In genomic region chr3:77887611-77888010, GRCh38 we compare ENCODE assay signal across 16 cellular contexts.
DNase-seq lines count a peak whose midpoint lies in the region; ATAC-seq and TF ChIP-seq lines count a peak whose summit lies in the region.
"Had no signal": no experiment of that assay in that cellular context is flagged by ENCODE, and none has a peak within 500 bp of the region (broad histone marks: within the 10 kb centered on the region; RNA-seq: fewer than 3 reads in every experiment).

No MANE protein-coding gene starts in this region.

- no peak overlapping the region for H3K4me2 ChIP-seq in IMR-90 (ENCODE audit: low read depth, low read length)

- H3K4me3 Mint-ChIP-seq in chondrocyte (ENCODE audit: unreplicated experiment), result no peak overlapping the region
- H3K4me3 Mint-ChIP-seq: CD8-positive, alpha-beta T cell; H9 had no signal

- peak overlapping the region; percentile 34 for H3K27ac Mint-ChIP-seq in chondrocyte (ENCODE audit: unreplicated experiment)
- H3K27ac Mint-ChIP-seq: CD8-positive, alpha-beta T cell had no signal

- no peak overlapping the region for H3K4ac ChIP-seq in IMR-90 (ENCODE audit: low read depth, low read length)

- in situ Hi-C loops in IMR-90 (cut with MboI; ENCODE audit: low sequenced_read_pairs), result no loop called here

- H3K9me3 ChIP-seq in IMR-90 (ENCODE audit: control insufficient read depth, insufficient read depth, low read length) (no peaks in the 10 kb centered on the region), heart left ventricle (no peaks in the 10 kb centered on the region)

- H3K4me1 ChIP-seq in IMR-90 (ENCODE audit: control insufficient read depth, insufficient read depth, low read length) (no peaks in the 10 kb centered on the region), heart left ventricle (no peaks in the 10 kb centered on the region)

- no peak overlapping the region for H4K5ac ChIP-seq in IMR-90 (ENCODE audit: low read depth, low read length)

- no peak overlapping the region for H2BK5ac ChIP-seq in IMR-90 (ENCODE audit: low read depth, low read length, poor library complexity, severe bottlenecking)

- POLR2A ChIA-PET in AG04449 (lab: Yijun Ruan, JAX) (no interaction called here), IMR-90 (lab: Charles Lee; ENCODE audit: unreplicated experiment) (no interaction called here)

- no peak overlapping the region for H4K8ac ChIP-seq in IMR-90 (ENCODE audit: low read depth in 2 of 2, low read length in 2 of 2)

- no peaks in the 10 kb centered on the region for H3K79me1 ChIP-seq in IMR-90 (ENCODE audit: low read depth in 1 of 2, low read length in 2 of 2)

- no peak overlapping the region for H3K56ac ChIP-seq in IMR-90 (ENCODE audit: extremely low read depth, insufficient read depth, low read length)

- no peak overlapping the region for H3K18ac ChIP-seq in IMR-90 (ENCODE audit: low read depth, low read length)

- TF ChIP-seq CTCF in AG04449 (IDR thresholded peaks at IDR 0.05; ENCODE audit: insufficient read depth, low read length, missing control alignments) (no peak), IMR-90 (conservative IDR thresholded peaks at IDR 0.05; ENCODE audit: low read depth, low read length) (no peak), chondrocyte (IDR thresholded peaks at IDR 0.05) (no peak), heart left ventricle (IDR thresholded peaks at IDR 0.05) (no peak)

- no peaks in the 10 kb centered on the region for H3K27me3 Mint-ChIP-seq in chondrocyte (ENCODE audit: low read depth)

- no TSS peak for BruUV-seq in IMR-90 (replicated peaks; lab: Mats Ljungman, UMichigan)

- no peak overlapping the region for H2AK5ac ChIP-seq in IMR-90 (ENCODE audit: low read depth, low read length)

- no peaks in the 10 kb centered on the region for H4K20me1 ChIP-seq in IMR-90 (ENCODE audit: insufficient read depth, low read length)

- no peak overlapping the region for H2AFZ ChIP-seq in IMR-90 (replicated peaks; ENCODE audit: low read length, poor library complexity)

- H3K9me3 Mint-ChIP-seq in chondrocyte (ENCODE audit: low read depth), result no peaks in the 10 kb centered on the region
- H3K9me3 Mint-ChIP-seq: H9 had no signal

- no peak overlapping the region for H3K27ac ChIP-seq in IMR-90 (ENCODE audit: insufficient read depth, low read length)
- no peak overlapping the region for H3K27ac ChIP-seq in heart left ventricle
- H3K27ac ChIP-seq: RWPE1 had no signal

- no peak overlapping the region for H4K91ac ChIP-seq in IMR-90 (ENCODE audit: insufficient read depth, low read depth, low read length)

- 100% methylated on average over 1 of the region's 3 CpGs; no CpG with 5 or more reads in 1 of the 2 experiments for WGBS in IMR-90 (ENCODE audit: extremely low coverage in 2 of 2, insufficient read length in 1 of 2), 2 experiments
- WGBS in heart left ventricle, 4 donors, result 12 to 33% (median 23%) methylated on average over 3 of the region's 3 CpGs

- no peaks in the 10 kb centered on the region for H3K36me3 Mint-ChIP-seq in chondrocyte (ENCODE audit: low read depth)
- H3K36me3 Mint-ChIP-seq: CD8-positive, alpha-beta T cell had no signal

- H2BK15ac ChIP-seq in IMR-90 (ENCODE audit: low read depth, low read length), result no peak overlapping the region

- H3K4me3 ChIP-seq in AG04449 (ENCODE audit: low read depth, low read length) (no peak overlapping the region), IMR-90 (ENCODE audit: insufficient read depth, low read depth, low read length) (no peak overlapping the region), heart left ventricle (no peak overlapping the region)

- no peak overlapping the region for H2BK120ac ChIP-seq in IMR-90 (ENCODE audit: low read depth, low read length)

- H3K27me3 ChIP-seq in IMR-90 (ENCODE audit: control insufficient read depth, insufficient read depth, low read length), result no peaks in the 10 kb centered on the region
- H3K27me3 ChIP-seq in heart left ventricle, result no peaks in the 10 kb centered on the region

- H3K23ac ChIP-seq in IMR-90 (ENCODE audit: low read depth, low read length), result no peak overlapping the region

- no peak overlapping the region for H3K9ac ChIP-seq in IMR-90 (ENCODE audit: low read depth, low read length)

- H3K36me3 ChIP-seq in IMR-90 (ENCODE audit: control insufficient read depth, insufficient read depth, low read length) (no peaks in the 10 kb centered on the region), heart left ventricle (no peaks in the 10 kb centered on the region)

- DNase-seq in AG04449 (ENCODE audit: low read depth, low spot score) (peak; percentile 3), IMR-90 (peak; percentile 10), chondrocyte (ENCODE audit: low spot score) (no peak), left lobe of liver (ENCODE audit: low spot score) (no peak), NCI-H748 (lab: John Stamatoyannopoulos, UW; ENCODE audit: unreplicated experiment) (no peak), heart left ventricle (no peak), NCI-H1417 (lab: John Stamatoyannopoulos, UW) (no peak)
- DNase-seq: AML-193; CD8-positive, alpha-beta T cell; H9; NCI-H187 treated with DMSO at 0.1 percent for 48 hours; NCI-H446; NCI-H69; NK-92 treated with Interleukin-12 subunit alpha and Interleukin-12 subunit beta, amount 100 ng/mL, for 24 hours had no signal

- no peak overlapping the region for H2AK9ac ChIP-seq in IMR-90 (replicated peaks; ENCODE audit: low read depth, low read length, poor library complexity)

- no peak for TF ChIP-seq POLR2A in IMR-90 (IDR thresholded peaks at IDR 0.05; ENCODE audit: low read depth, low read length)
- no peak for TF ChIP-seq POLR2A in heart left ventricle (IDR thresholded peaks at IDR 0.05)

- H3K14ac ChIP-seq in IMR-90 (replicated peaks; ENCODE audit: low read depth, low read length), result no peak overlapping the region

- peak; percentile 29 for ATAC-seq in IMR-90 (ENCODE audit: low read depth)
- peak; percentile 38 for ATAC-seq in left lobe of liver
- ATAC-seq in heart left ventricle, result no peak
- ATAC-seq in HG02885 (IDR thresholded peaks at IDR 0.05; ENCODE audit: poor library complexity, unreplicated experiment), result no peak
- ATAC-seq: CD8-positive, alpha-beta T cell had no signal

- dilution Hi-C loops in IMR-90 (cut with HindIII; ENCODE audit: low sequenced_read_pairs, unreplicated experiment), result no loop called here

- no peaks in the 10 kb centered on the region for H3K9me1 ChIP-seq in IMR-90 (ENCODE audit: insufficient read depth, low read length)

- CTCF ChIA-PET in AG04449 (lab: Yijun Ruan, JAX), result no interaction called here
- CTCF ChIA-PET in IMR-90 (lab: Yijun Ruan, JAX), result interaction anchor here (0.6 kb wide), 1 partner anchor 80 kb away, joined by 4 read pairs; no protein-coding TSS in a partner anchor

- intact Hi-C loops in IMR-90 (cut with micrococcal nuclease) (no loop called here), heart left ventricle (cut with DNase I) (no loop called here)

- no peak for TF ChIP-seq RAD21 in IMR-90 (IDR thresholded peaks at IDR 0.05; ENCODE audit: low read length)

- peaks cover 7% of the 10 kb centered on the region for H3K4me1 Mint-ChIP-seq in chondrocyte (ENCODE audit: low read depth)
- H3K4me1 Mint-ChIP-seq: H9 had no signal

- H2BK20ac ChIP-seq in IMR-90 (ENCODE audit: low read depth, low read length), result no peak overlapping the region

TF ChIP-seq in IMR-90, 13 proteins besides CTCF, POLR2A, EP300 and RAD21:
- TF ChIP-seq MAZ (IDR thresholded peaks at IDR 0.05; ENCODE audit: borderline replicate concordance, low read depth, low read length) (no peak), CEBPB (IDR thresholded peaks at IDR 0.05; ENCODE audit: low read depth, low read length) (no peak), RCOR1 (IDR thresholded peaks at IDR 0.05; ENCODE audit: insufficient replicate concordance, low read length) (no peak), RFX5 (IDR thresholded peaks at IDR 0.05; ENCODE audit: low read depth, low read length) (no peak), MXI1 (IDR thresholded peaks at IDR 0.05; ENCODE audit: borderline replicate concordance, low read depth, low read length) (no peak), SMC3 (IDR thresholded peaks at IDR 0.05; ENCODE audit: low read depth, low read length) (no peak)

Comparison
In these comparisons a context has a peak if more than half of its experiments do, and no peak if none do; other contexts are left out.
1. DNase-seq: peak in AG04449 (single experiment) and IMR-90 (single experiment); none in chondrocyte (single experiment), left lobe of liver (single experiment), NCI-H748 (single experiment), heart left ventricle (0 of 5) and NCI-H1417 (0 of 3).
2. ATAC-seq: peak in IMR-90 (single experiment) and left lobe of liver (single experiment); none in heart left ventricle (0 of 4) and HG02885 (single experiment).